9 cellular contexts compared by ENCODE assay signal in the genomic region with DNA sequence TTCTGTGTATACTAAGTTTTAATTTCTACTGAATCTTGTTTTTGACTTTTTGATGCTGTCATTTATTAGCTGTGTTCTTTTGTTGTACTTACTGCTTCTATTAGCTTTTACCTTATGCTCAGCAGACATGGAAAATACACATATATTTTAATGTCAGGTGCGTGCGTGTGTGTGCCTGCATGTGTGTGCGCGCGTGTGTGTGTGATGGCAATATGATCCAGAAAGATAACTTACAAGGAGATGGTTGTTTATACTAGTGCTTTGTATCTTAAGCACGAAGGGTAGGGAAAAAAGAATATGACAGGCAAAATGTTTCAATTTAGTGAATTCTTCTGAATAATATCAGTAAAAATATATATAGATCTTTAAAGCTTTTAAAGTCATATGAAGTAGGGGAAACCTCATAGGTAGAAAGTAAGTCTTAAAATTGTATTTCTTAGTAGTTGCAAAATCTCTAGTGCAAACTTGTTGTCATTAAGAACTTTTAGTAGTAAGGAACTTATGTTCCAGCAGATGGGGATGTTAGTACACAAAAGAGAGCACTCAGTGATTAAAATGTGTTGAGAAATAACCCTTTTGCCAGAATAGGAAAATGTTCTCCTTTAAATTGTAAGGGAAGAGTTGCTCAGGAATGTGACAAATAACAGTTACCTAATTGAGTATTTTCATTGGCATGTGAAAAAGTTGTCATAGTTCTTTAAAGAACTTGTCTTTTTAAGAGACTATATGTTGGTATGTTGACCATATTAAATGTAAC. TPM values are rescaled to one million over a fixed set of nuclear protein-coding genes. Genes with fewer than 3 reads are reported as not detected.
A peak's percentile ranks its signal among the peaks of the same experiment; 100 is the strongest.
DNase-seq lines count a peak whose midpoint lies in the region; ATAC-seq and TF ChIP-seq lines count a peak whose summit lies in the region.
"Had no signal": no experiment of that assay in that cellular context is flagged by ENCODE, and none has a peak within 500 bp of the region (broad histone marks: within the 10 kb centered on the region; RNA-seq: fewer than 3 reads in every experiment).

No MANE protein-coding gene starts in this region.

- H3K9me3 ChIP-seq in OCI-LY7 (ENCODE audit: low read length): no peaks in the 10 kb centered on the region
- H3K9me3 ChIP-seq in psoas muscle: no peaks in the 10 kb centered on the region
- H3K9me3 ChIP-seq: SJSA1 had no signal

- 29 to 38% (median 32%) methylated on average over 6 of the region's 6 CpGs for WGBS in psoas muscle, 3 donors

- no peak overlapping the region for H3K4me3 ChIP-seq in OCI-LY7 (ENCODE audit: low read depth, low read length, poor library complexity, severe bottlenecking)
- H3K4me3 ChIP-seq in psoas muscle: peak overlapping the region; percentile 44
- H3K4me3 ChIP-seq: SJSA1 had no signal

- intact Hi-C loops in OCI-LY7 (cut with micrococcal nuclease; ENCODE audit: unreplicated experiment): no loop called here
- intact Hi-C loops in psoas muscle (cut with DNase I): loop anchor here (5.0 to 10.0 kb wide), 4 partner anchors 140 to 387 kb away; no protein-coding TSS in a partner anchor
- intact Hi-C loops in activated CD4-positive, alpha-beta memory T cell treated with anti-CD3 and anti-CD28 coated beads for 36 hours (cut with micrococcal nuclease): loop anchor here (1.0 kb wide), 1 partner anchor 10 kb away; no protein-coding TSS in a partner anchor

- ATAC-seq in GM18868 (IDR thresholded peaks at IDR 0.05; ENCODE audit: unreplicated experiment) (peak; percentile 56), psoas muscle (peak in 3 of 4 donors; percentile 49 to 55 (median 50)), GM19395 (IDR thresholded peaks at IDR 0.05; ENCODE audit: unreplicated experiment) (no peak)
- no peak for ATAC-seq in activated naive CD8-positive, alpha-beta T cell treated with anti-CD3 and anti-CD28 coated beads, Interleukin-2, amount 50 U/mL, for 24 hours

- TF ChIP-seq CTCF in OCI-LY7 (conservative IDR thresholded peaks at IDR 0.05; ENCODE audit: low read length): peak; percentile 56
- peak; percentile 55 for TF ChIP-seq CTCF in psoas muscle (IDR thresholded peaks at IDR 0.05)

- H3K79me2 ChIP-seq in OCI-LY7 (ENCODE audit: insufficient read depth, low read depth, low read length): peaks cover 64% of the 10 kb centered on the region

- H3K9me3 Mint-ChIP-seq in activated naive CD8-positive, alpha-beta T cell treated with anti-CD3 and anti-CD28 coated beads, Interleukin-2, amount 50 U/mL, for 24 hours: no peaks in the 10 kb centered on the region
- H3K9me3 Mint-ChIP-seq in T-helper 2 cell treated with Interferon-gamma antibody and Interleukin-4, amounts not matched to agents 5 μg/mL and 100 μg/mL, for 36 hours: no peaks in the 10 kb centered on the region
- no peaks in the 10 kb centered on the region for H3K9me3 Mint-ChIP-seq in activated CD4-positive, alpha-beta memory T cell treated with anti-CD3 and anti-CD28 coated beads for 36 hours

- POLR2A ChIA-PET in OCI-LY7 (lab: Charles Lee): interaction anchor here (0.6 to 1.0 kb wide), 4 partner anchors 10 to 265 kb away, joined by 3 to 7 read pairs (median 3); no protein-coding TSS in a partner anchor
- POLR2A ChIA-PET in activated CD4-positive, alpha-beta memory T cell treated with anti-CD3 and anti-CD28 coated beads for 36 hours (lab: Charles Lee): no interaction called here

- no peaks in the 10 kb centered on the region for H3K27me3 ChIP-seq in psoas muscle (ENCODE audit: insufficient read depth in 3 of 3, low read length in 2 of 3)
- H3K27me3 ChIP-seq: SJSA1 had no signal

- no peak overlapping the region for H2AFZ ChIP-seq in OCI-LY7 (ENCODE audit: low read length)

- no peaks in the 10 kb centered on the region for H3K9me2 ChIP-seq in OCI-LY7 (ENCODE audit: insufficient read depth, low read length)

- no peaks in the 10 kb centered on the region for H3K36me3 Mint-ChIP-seq in activated naive CD8-positive, alpha-beta T cell treated with anti-CD3 and anti-CD28 coated beads, Interleukin-2, amount 50 U/mL, for 24 hours (ENCODE audit: low read depth)
- no peaks in the 10 kb centered on the region for H3K36me3 Mint-ChIP-seq in T-helper 2 cell treated with Interferon-gamma antibody and Interleukin-4, amounts not matched to agents 5 μg/mL and 100 μg/mL, for 36 hours (ENCODE audit: low read depth)
- H3K36me3 Mint-ChIP-seq in activated CD4-positive, alpha-beta memory T cell treated with anti-CD3 and anti-CD28 coated beads for 36 hours: no peaks in the 10 kb centered on the region

- CTCF ChIA-PET in OCI-LY7 (lab: Charles Lee; ENCODE audit: unreplicated experiment): no interaction called here
- CTCF ChIA-PET in activated CD4-positive, alpha-beta memory T cell treated with anti-CD3 and anti-CD28 coated beads for 36 hours (lab: Charles Lee): interaction anchor here (1.3 to 2.0 kb wide), 2 partner anchors 127 to 129 kb away, joined by 3 to 7 read pairs; no protein-coding TSS in a partner anchor

- H4K20me1 ChIP-seq in OCI-LY7 (ENCODE audit: insufficient read depth, low read length): peaks cover 29% of the 10 kb centered on the region

- peaks cover 48% of the 10 kb centered on the region for H3K4me1 Mint-ChIP-seq in activated naive CD8-positive, alpha-beta T cell treated with anti-CD3 and anti-CD28 coated beads, Interleukin-2, amount 50 U/mL, for 24 hours
- H3K4me1 Mint-ChIP-seq in T-helper 2 cell treated with Interferon-gamma antibody and Interleukin-4, amounts not matched to agents 5 μg/mL and 100 μg/mL, for 36 hours (ENCODE audit: low read depth): peaks cover 13% of the 10 kb centered on the region
- H3K4me1 Mint-ChIP-seq in activated CD4-positive, alpha-beta memory T cell treated with anti-CD3 and anti-CD28 coated beads for 36 hours (ENCODE audit: low read depth): peaks cover 49% of the 10 kb centered on the region

- H3K4me1 ChIP-seq in OCI-LY7 (ENCODE audit: insufficient read depth, low read length, poor library complexity, severe bottlenecking): no peaks in the 10 kb centered on the region
- H3K4me1 ChIP-seq in psoas muscle: peaks cover 91% of the 10 kb centered on the region

- H3K4me3 Mint-ChIP-seq in activated naive CD8-positive, alpha-beta T cell treated with anti-CD3 and anti-CD28 coated beads, Interleukin-2, amount 50 U/mL, for 24 hours: no peak overlapping the region
- no peak overlapping the region for H3K4me3 Mint-ChIP-seq in T-helper 2 cell treated with Interferon-gamma antibody and Interleukin-4, amounts not matched to agents 5 μg/mL and 100 μg/mL, for 36 hours
- no peak overlapping the region for H3K4me3 Mint-ChIP-seq in activated CD4-positive, alpha-beta memory T cell treated with anti-CD3 and anti-CD28 coated beads for 36 hours

- DNase-seq in OCI-LY7 (ENCODE audit: low spot score) (peak; percentile 31), fibroblast of gingiva (ENCODE audit: low read depth) (peak; percentile 79), psoas muscle (no peak)
- DNase-seq in activated naive CD8-positive, alpha-beta T cell treated with anti-CD3 and anti-CD28 coated beads, Interleukin-2, amount 50 U/mL, for 24 hours: no peak
- DNase-seq in T-helper 2 cell treated with Interferon-gamma antibody and Interleukin-4, amounts not matched to agents 5 μg/mL and 100 μg/mL, for 36 hours (ENCODE audit: low spot score): no peak
- DNase-seq in activated CD4-positive, alpha-beta memory T cell treated with anti-CD3 and anti-CD28 coated beads for 36 hours: no peak

- H3K27ac ChIP-seq in OCI-LY7 (ENCODE audit: low read depth, low read length, poor library complexity, severe bottlenecking) (no peak overlapping the region), psoas muscle (peak overlapping the region; percentile 62)
- H3K27ac ChIP-seq: SJSA1 had no signal

- no peak overlapping the region for H3K27ac Mint-ChIP-seq in activated naive CD8-positive, alpha-beta T cell treated with anti-CD3 and anti-CD28 coated beads, Interleukin-2, amount 50 U/mL, for 24 hours
- no peak overlapping the region for H3K27ac Mint-ChIP-seq in T-helper 2 cell treated with Interferon-gamma antibody and Interleukin-4, amounts not matched to agents 5 μg/mL and 100 μg/mL, for 36 hours
- no peak overlapping the region for H3K27ac Mint-ChIP-seq in activated CD4-positive, alpha-beta memory T cell treated with anti-CD3 and anti-CD28 coated beads for 36 hours

- no TSS peak for BruUV-seq in OCI-LY7 (replicated peaks; lab: Mats Ljungman, UMichigan)

- H3K27me3 Mint-ChIP-seq in activated naive CD8-positive, alpha-beta T cell treated with anti-CD3 and anti-CD28 coated beads, Interleukin-2, amount 50 U/mL, for 24 hours: no peaks in the 10 kb centered on the region
- H3K27me3 Mint-ChIP-seq in T-helper 2 cell treated with Interferon-gamma antibody and Interleukin-4, amounts not matched to agents 5 μg/mL and 100 μg/mL, for 36 hours (ENCODE audit: low read depth): no peaks in the 10 kb centered on the region
- no peaks in the 10 kb centered on the region for H3K27me3 Mint-ChIP-seq in activated CD4-positive, alpha-beta memory T cell treated with anti-CD3 and anti-CD28 coated beads for 36 hours

- H3K36me3 ChIP-seq in OCI-LY7 (ENCODE audit: insufficient read depth, low read length) (no peaks in the 10 kb centered on the region), psoas muscle (ENCODE audit: insufficient read depth in 1 of 2, low read depth in 1 of 2) (no peaks in the 10 kb centered on the region)
- H3K36me3 ChIP-seq: SJSA1 had no signal

- no peak overlapping the region for H3K4me2 ChIP-seq in OCI-LY7 (ENCODE audit: low read length)

RNA-seq across cellular contexts. Expression of a gene that starts 13.2 kb away (rescaled TPM):
- 54.4 and 55.4 TPM in 2 replicates for total RNA-seq in OCI-LY7 (2014; rRNA removed; shearing (Covaris generic))
- total RNA-seq in OCI-LY7 (2022) (72.7 and 74.5 TPM in 2 replicates), psoas muscle (100 to 1,000 TPM; 275 to 421 (median 308) TPM)
- 100 to 1,000 TPM in 1 of 3 donors, 10 to 100 TPM in 2; 62.0 to 266 (median 82.1) TPM for polyA plus RNA-seq in psoas muscle
- 10 to 100 TPM; 43.9 to 44.2 TPM for total RNA-seq in activated CD4-positive, alpha-beta memory T cell treated with anti-CD3 and anti-CD28 coated beads for 36 hours

Comparison
In these comparisons a context has a peak if more than half of its experiments do, and no peak if none do; other contexts are left out.
1. ATAC-seq: peak in GM18868 (single experiment) and psoas muscle (3 of 4); none in GM19395 (single experiment) and activated naive CD8-positive, alpha-beta T cell treated with anti-CD3 and anti-CD28 coated beads, Interleukin-2, amount 50 U/mL, for 24 hours (single experiment).
2. DNase-seq: peak in OCI-LY7 (single experiment) and fibroblast of gingiva (single experiment); none in psoas muscle (0 of 2), activated naive CD8-positive, alpha-beta T cell treated with anti-CD3 and anti-CD28 coated beads, Interleukin-2, amount 50 U/mL, for 24 hours (single experiment), T-helper 2 cell treated with Interferon-gamma antibody and Interleukin-4, amounts not matched to agents 5 μg/mL and 100 μg/mL, for 36 hours (single experiment) and activated CD4-positive, alpha-beta memory T cell treated with anti-CD3 and anti-CD28 coated beads for 36 hours (single experiment).